ENCODE assay signal across 12 cellular contexts in the genomic region with DNA sequence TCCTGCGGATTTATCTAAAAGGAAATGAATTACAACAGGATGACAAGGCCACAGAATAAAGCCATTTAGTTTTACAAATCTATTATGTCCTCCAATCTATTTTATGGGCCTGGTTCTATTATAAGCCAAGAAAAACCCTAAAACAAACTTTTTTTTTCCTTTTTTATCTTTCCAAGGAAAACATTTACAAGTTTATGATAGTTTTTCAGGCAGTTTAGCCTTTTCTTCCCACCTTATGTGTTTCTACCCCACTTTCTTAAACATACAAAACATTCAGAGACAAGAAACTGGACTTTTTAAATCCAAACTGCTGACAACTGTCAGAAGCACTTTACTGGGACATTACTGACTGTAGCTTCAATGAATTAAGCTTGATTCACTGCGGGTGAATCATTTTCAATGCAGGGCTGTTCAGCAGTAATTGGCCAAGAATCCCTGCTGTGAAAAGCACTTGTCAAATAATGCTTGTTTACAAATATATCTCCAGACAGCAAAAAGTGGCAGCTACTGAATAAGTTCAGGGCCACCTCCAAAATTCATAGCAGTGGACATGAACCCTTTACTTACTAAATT. TPM values are rescaled to one million over a fixed set of nuclear protein-coding genes. Genes with fewer than 3 reads are reported as not detected.
A peak's percentile ranks its signal among the peaks of the same experiment; 100 is the strongest.
DNase-seq lines count a peak whose midpoint lies in the region; ATAC-seq and TF ChIP-seq lines count a peak whose summit lies in the region.
"Had no signal": no experiment of that assay in that cellular context is flagged by ENCODE, and none has a peak within 500 bp of the region (broad histone marks: within the 10 kb centered on the region; RNA-seq: fewer than 3 reads in every experiment).

No MANE protein-coding gene starts in this region.

- TF ChIP-seq CTCF in adrenal gland (IDR thresholded peaks at IDR 0.05): no peak

- H3K4me2 ChIP-seq in neuronal stem cell (ENCODE audit: insufficient read depth, low read length, poor library complexity, severe bottlenecking): no peak overlapping the region

- intact Hi-C loops in adrenal gland (cut with DNase I): no loop called here

- H3K9ac ChIP-seq in neuronal stem cell (ENCODE audit: low read depth, low read length, poor library complexity): no peak overlapping the region

- H3K14ac ChIP-seq in neuronal stem cell (ENCODE audit: low read length): no peak overlapping the region

- no peak overlapping the region for H2BK15ac ChIP-seq in neuronal stem cell (ENCODE audit: low read length)

- H2AFZ ChIP-seq in neuronal stem cell (ENCODE audit: low read length): no peak overlapping the region

- H3K9me3 ChIP-seq in neuronal stem cell (replicated peaks in 1 of 2; ENCODE audit: control insufficient read depth in 2 of 2, insufficient read depth in 1 of 2, low read depth in 1 of 2, low read length in 2 of 2) (no peaks in the 10 kb centered on the region), adrenal gland (replicated peaks in 1 of 3) (no peaks in the 10 kb centered on the region)
- H3K9me3 ChIP-seq: uterus had no signal

- H3K4ac ChIP-seq in neuronal stem cell (ENCODE audit: low read length): no peak overlapping the region

- DNase-seq in NCI-H146 (lab: John Stamatoyannopoulos, UW) (peak; percentile 43), NCI-H146 treated with DMSO at 0.1 percent for 48 hours (lab: John Stamatoyannopoulos, UW; ENCODE audit: unreplicated experiment) (no peak), NCI-H1105 treated with DMSO at 0.1 percent for 48 hours (lab: John Stamatoyannopoulos, UW) (peak; percentile 59), RKO (ENCODE audit: low spot score) (peak; percentile 58), neuronal stem cell (ENCODE audit: low spot score) (peak; percentile 40), adrenal gland (no peak)
- DNase-seq: NCI-H226; stimulated activated CD4-positive, alpha-beta T cell treated with anti-CD3 and anti-CD28 coated beads, Interleukin-2, amount 100 ng/mL, for 24 hours; uterus had no signal

- WGBS in neuronal stem cell (ENCODE audit: extremely low coverage in 2 of 2, insufficient read length in 2 of 2, insufficient replicate concordance in 1 of 2), 2 donors: no CpG with 5 or more reads among the region's 2 CpGs
- 21 to 55% (median 46%) methylated on average over 2 of the region's 2 CpGs for WGBS in adrenal gland, 4 donors

- H4K91ac ChIP-seq in neuronal stem cell (ENCODE audit: low read depth, low read length, poor library complexity): no peak overlapping the region

- ATAC-seq in GM21360 (IDR thresholded peaks at IDR 0.05; ENCODE audit: unreplicated experiment) (no peak), GM21825 (IDR thresholded peaks at IDR 0.05; ENCODE audit: unreplicated experiment) (no peak)

- H3K27ac ChIP-seq in neuronal stem cell (replicated peaks; ENCODE audit: low read length) (no peak overlapping the region), adrenal gland (no peak overlapping the region)
- H3K27ac ChIP-seq: uterus had no signal

- no peak for TF ChIP-seq POLR2A in adrenal gland (IDR thresholded peaks at IDR 0.05)

- no peak overlapping the region for H3K18ac ChIP-seq in neuronal stem cell (ENCODE audit: low read length)

- H3K79me1 ChIP-seq in neuronal stem cell (ENCODE audit: low read depth, low read length): no peaks in the 10 kb centered on the region

- peaks cover 12 to 15% of the 10 kb centered on the region in 2 donors for H3K4me1 ChIP-seq in neuronal stem cell (ENCODE audit: control insufficient read depth in 2 of 2, insufficient read depth in 1 of 2, low read depth in 1 of 2, low read length in 2 of 2)
- H3K4me1 ChIP-seq in adrenal gland (replicated peaks in 1 of 2): peaks cover 16 to 19% of the 10 kb centered on the region in 2 donors

- H3K23ac ChIP-seq in neuronal stem cell (ENCODE audit: low read depth, low read length, poor library complexity): no peak overlapping the region

- H4K8ac ChIP-seq in neuronal stem cell (ENCODE audit: low read depth, low read length): no peak overlapping the region

- no peak overlapping the region for H2BK5ac ChIP-seq in neuronal stem cell (ENCODE audit: low read length)

- H2AK5ac ChIP-seq in neuronal stem cell (ENCODE audit: low read depth, low read length): no peak overlapping the region

- no peaks in the 10 kb centered on the region for H3K36me3 ChIP-seq in neuronal stem cell (replicated peaks in 1 of 2; ENCODE audit: control insufficient read depth in 2 of 2, insufficient read depth in 2 of 2, low read length in 2 of 2)
- no peaks in the 10 kb centered on the region for H3K36me3 ChIP-seq in adrenal gland (replicated peaks in 1 of 2)

- H3K4me3 ChIP-seq in neuronal stem cell (ENCODE audit: low read length in 2 of 2) (no peak overlapping the region), adrenal gland (no peak overlapping the region)
- H3K4me3 ChIP-seq: uterus had no signal

- no peak overlapping the region for H2BK12ac ChIP-seq in neuronal stem cell (ENCODE audit: low read length)

- no peak overlapping the region for H2BK120ac ChIP-seq in neuronal stem cell (ENCODE audit: low read depth, low read length)

- H3K27me3 ChIP-seq in neuronal stem cell (ENCODE audit: control insufficient read depth in 3 of 3, insufficient read depth in 3 of 3, low read depth in 1 of 3, low read length in 3 of 3) (peaks cover 5 to 62% (median 30%) of the 10 kb centered on the region in 3 experiments), adrenal gland (peaks cover 30% of the 10 kb centered on the region)

RNA-seq across cellular contexts. Expression of a gene that starts 4.3 kb away (rescaled TPM):
- 0.01 TPM for polyA plus RNA-seq in neuronal stem cell (2013, experiment 1 of 2)
- polyA plus RNA-seq in neuronal stem cell (2013, experiment 2 of 2): 0.03 TPM
- under 1 TPM in 5 of 8 donors, not detected in 3; 0.04 to 0.95 (median 0.34) TPM for total RNA-seq in adrenal gland
- under 1 TPM; 0.16 to 0.37 (median 0.17) TPM for polyA plus RNA-seq in adrenal gland
- total RNA-seq: mesenteric fat pad had no signal

Comparison
In these comparisons a context has a peak if more than half of its experiments do, and no peak if none do; other contexts are left out.
1. DNase-seq: peak in NCI-H146 (single experiment), NCI-H1105 treated with DMSO at 0.1 percent for 48 hours (single experiment), RKO (single experiment) and neuronal stem cell (single experiment); none in NCI-H146 treated with DMSO at 0.1 percent for 48 hours (single experiment) and adrenal gland (0 of 7).